Comparison of ENCODE assay signal across 2 cellular contexts in the genomic region with DNA sequence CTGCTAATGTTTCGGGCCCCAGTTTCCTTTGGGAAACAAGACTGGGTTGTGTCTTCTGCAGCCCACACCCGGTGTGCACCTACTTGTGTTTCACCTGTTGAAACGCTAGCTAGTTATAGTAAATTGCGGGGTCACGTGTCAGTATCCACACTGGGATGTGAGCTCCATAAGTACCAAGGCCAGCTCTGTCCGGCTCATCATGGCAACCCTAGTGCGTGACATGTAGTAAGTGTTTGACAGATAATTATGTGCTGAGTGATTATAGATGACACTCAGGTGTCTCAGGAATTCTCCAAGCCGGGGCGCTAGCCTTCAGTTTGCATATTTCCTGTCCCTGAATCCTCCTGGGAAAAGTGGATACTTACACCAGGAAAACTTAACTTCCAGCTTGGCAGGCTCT.
TF ChIP-seq lines count a peak whose summit lies in the region.

No MANE protein-coding gene starts in this region.

TF ChIP-seq in HEK293, 187 proteins besides CTCF, POLR2A, EP300 and RAD21:
- TF ChIP-seq, protein P1, sequence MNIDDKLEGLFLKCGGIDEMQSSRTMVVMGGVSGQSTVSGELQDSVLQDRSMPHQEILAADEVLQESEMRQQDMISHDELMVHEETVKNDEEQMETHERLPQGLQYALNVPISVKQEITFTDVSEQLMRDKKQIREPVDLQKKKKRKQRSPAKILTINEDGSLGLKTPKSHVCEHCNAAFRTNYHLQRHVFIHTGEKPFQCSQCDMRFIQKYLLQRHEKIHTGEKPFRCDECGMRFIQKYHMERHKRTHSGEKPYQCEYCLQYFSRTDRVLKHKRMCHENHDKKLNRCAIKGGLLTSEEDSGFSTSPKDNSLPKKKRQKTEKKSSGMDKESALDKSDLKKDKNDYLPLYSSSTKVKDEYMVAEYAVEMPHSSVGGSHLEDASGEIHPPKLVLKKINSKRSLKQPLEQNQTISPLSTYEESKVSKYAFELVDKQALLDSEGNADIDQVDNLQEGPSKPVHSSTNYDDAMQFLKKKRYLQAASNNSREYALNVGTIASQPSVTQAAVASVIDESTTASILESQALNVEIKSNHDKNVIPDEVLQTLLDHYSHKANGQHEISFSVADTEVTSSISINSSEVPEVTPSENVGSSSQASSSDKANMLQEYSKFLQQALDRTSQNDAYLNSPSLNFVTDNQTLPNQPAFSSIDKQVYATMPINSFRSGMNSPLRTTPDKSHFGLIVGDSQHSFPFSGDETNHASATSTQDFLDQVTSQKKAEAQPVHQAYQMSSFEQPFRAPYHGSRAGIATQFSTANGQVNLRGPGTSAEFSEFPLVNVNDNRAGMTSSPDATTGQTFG (tag by site-specific recombination; IDR thresholded peaks at IDR 0.05; ENCODE audit: borderline replicate concordance) = no peak
- TF ChIP-seq ZNF544 (tag by site-specific recombination; IDR thresholded peaks at IDR 0.05) (no peak), ZNF146 (tag by site-specific recombination; IDR thresholded peaks at IDR 0.05) (no peak), ZNF112 (tag by site-specific recombination; IDR thresholded peaks at IDR 0.05) (no peak), ZNF596 (tag by site-specific recombination; IDR thresholded peaks at IDR 0.05) (no peak)
- TF ChIP-seq, protein P2, sequence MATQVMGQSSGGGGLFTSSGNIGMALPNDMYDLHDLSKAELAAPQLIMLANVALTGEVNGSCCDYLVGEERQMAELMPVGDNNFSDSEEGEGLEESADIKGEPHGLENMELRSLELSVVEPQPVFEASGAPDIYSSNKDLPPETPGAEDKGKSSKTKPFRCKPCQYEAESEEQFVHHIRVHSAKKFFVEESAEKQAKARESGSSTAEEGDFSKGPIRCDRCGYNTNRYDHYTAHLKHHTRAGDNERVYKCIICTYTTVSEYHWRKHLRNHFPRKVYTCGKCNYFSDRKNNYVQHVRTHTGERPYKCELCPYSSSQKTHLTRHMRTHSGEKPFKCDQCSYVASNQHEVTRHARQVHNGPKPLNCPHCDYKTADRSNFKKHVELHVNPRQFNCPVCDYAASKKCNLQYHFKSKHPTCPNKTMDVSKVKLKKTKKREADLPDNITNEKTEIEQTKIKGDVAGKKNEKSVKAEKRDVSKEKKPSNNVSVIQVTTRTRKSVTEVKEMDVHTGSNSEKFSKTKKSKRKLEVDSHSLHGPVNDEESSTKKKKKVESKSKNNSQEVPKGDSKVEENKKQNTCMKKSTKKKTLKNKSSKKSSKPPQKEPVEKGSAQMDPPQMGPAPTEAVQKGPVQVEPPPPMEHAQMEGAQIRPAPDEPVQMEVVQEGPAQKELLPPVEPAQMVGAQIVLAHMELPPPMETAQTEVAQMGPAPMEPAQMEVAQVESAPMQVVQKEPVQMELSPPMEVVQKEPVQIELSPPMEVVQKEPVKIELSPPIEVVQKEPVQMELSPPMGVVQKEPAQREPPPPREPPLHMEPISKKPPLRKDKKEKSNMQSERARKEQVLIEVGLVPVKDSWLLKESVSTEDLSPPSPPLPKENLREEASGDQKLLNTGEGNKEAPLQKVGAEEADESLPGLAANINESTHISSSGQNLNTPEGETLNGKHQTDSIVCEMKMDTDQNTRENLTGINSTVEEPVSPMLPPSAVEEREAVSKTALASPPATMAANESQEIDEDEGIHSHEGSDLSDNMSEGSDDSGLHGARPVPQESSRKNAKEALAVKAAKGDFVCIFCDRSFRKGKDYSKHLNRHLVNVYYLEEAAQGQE (tag by site-specific recombination; IDR thresholded peaks at IDR 0.05) = peak; percentile 53

TF ChIP-seq in K562, 482 proteins besides CTCF, POLR2A, EP300 and RAD21 (continued from another document):
- TF ChIP-seq, protein P3, sequence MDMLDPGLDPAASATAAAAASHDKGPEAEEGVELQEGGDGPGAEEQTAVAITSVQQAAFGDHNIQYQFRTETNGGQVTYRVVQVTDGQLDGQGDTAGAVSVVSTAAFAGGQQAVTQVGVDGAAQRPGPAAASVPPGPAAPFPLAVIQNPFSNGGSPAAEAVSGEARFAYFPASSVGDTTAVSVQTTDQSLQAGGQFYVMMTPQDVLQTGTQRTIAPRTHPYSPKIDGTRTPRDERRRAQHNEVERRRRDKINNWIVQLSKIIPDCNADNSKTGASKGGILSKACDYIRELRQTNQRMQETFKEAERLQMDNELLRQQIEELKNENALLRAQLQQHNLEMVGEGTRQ (CRISPR knock-in tag; IDR thresholded peaks at IDR 0.05) = 0 out of 2 replicates have a peak, but pooled peaks have one; percentile 5
